In genomic region chr1:101438359-101438758, GRCh38 we compare ENCODE assay signal across 1 cellular context.
TF ChIP-seq lines count a peak whose summit lies in the region.

No MANE protein-coding gene starts in this region.

TF ChIP-seq in HepG2, 621 proteins besides CTCF, POLR2A, EP300 and RAD21 (continued from another document):
- no peak for TF ChIP-seq PRDM10 (CRISPR knock-in tag; IDR thresholded peaks at IDR 0.05; ENCODE audit: low read depth)
- TF ChIP-seq TBX3 (IDR thresholded peaks at IDR 0.05; ENCODE audit: borderline replicate concordance), result no peak
- TF ChIP-seq GMEB1 (CRISPR knock-in tag; IDR thresholded peaks at IDR 0.05; ENCODE audit: borderline replicate concordance), result no peak
- no peak for TF ChIP-seq ZNF431 (CRISPR knock-in tag; IDR thresholded peaks at IDR 0.05; ENCODE audit: borderline replicate concordance, low read depth)
- no peak for TF ChIP-seq THAP9 (CRISPR knock-in tag; IDR thresholded peaks at IDR 0.05; ENCODE audit: borderline replicate concordance)
- TF ChIP-seq YY1 (IDR thresholded peaks at IDR 0.05; ENCODE audit: insufficient read depth, insufficient replicate concordance, low read depth, low read length), result no peak
- TF ChIP-seq MIER3 (CRISPR knock-in tag; IDR thresholded peaks at IDR 0.05; ENCODE audit: borderline replicate concordance), result no peak
- TF ChIP-seq ZFP62 (CRISPR knock-in tag; IDR thresholded peaks at IDR 0.05), result no peak
- TF ChIP-seq HNF4G (IDR thresholded peaks at IDR 0.05; ENCODE audit: borderline replicate concordance, low read depth, low read length), result no peak
- no peak for TF ChIP-seq HNF4G (CRISPR knock-in tag; IDR thresholded peaks at IDR 0.05; ENCODE audit: borderline replicate concordance, low read depth)
- TF ChIP-seq RCOR2 (CRISPR knock-in tag; IDR thresholded peaks at IDR 0.05), result no peak
- no peak for TF ChIP-seq STAT5B (CRISPR knock-in tag; IDR thresholded peaks at IDR 0.05)
- TF ChIP-seq PITX1 (CRISPR knock-in tag; IDR thresholded peaks at IDR 0.05), result no peak
